17 cellular contexts compared by ENCODE assay signal in genomic region chr18:69715322-69715721, GRCh38.
DNase-seq lines count a peak whose midpoint lies in the region; ATAC-seq and TF ChIP-seq lines count a peak whose summit lies in the region.
"Had no signal": no experiment of that assay in that cellular context is flagged by ENCODE, and none has a peak within 500 bp of the region (broad histone marks: within the 10 kb centered on the region; RNA-seq: fewer than 3 reads in every experiment).

No MANE protein-coding gene starts in this region.

- TF ChIP-seq POLR2A in IMR-90 (IDR thresholded peaks at IDR 0.05; ENCODE audit: low read depth, low read length) = no peak

- H3K56ac ChIP-seq in IMR-90 (ENCODE audit: extremely low read depth, insufficient read depth, low read length) = no peak overlapping the region

- H2BK5ac ChIP-seq in IMR-90 (ENCODE audit: low read depth, low read length, poor library complexity, severe bottlenecking) = no peak overlapping the region
- H2BK5ac ChIP-seq in neuronal stem cell (ENCODE audit: low read length) = no peak overlapping the region

- H3K4me3 ChIP-seq in IMR-90 (ENCODE audit: insufficient read depth, low read depth, low read length) (no peak overlapping the region), neuronal stem cell (ENCODE audit: low read length in 2 of 2) (no peak overlapping the region)
- H3K4me3 ChIP-seq: GM12878, K562 had no signal

- H3K23ac ChIP-seq in IMR-90 (ENCODE audit: low read depth, low read length) = no peak overlapping the region
- no peak overlapping the region for H3K23ac ChIP-seq in neuronal stem cell (ENCODE audit: low read depth, low read length, poor library complexity)

- H3K4ac ChIP-seq in IMR-90 (ENCODE audit: low read depth, low read length) (no peak overlapping the region), neuronal stem cell (ENCODE audit: low read length) (no peak overlapping the region)

- WGBS in IMR-90 (ENCODE audit: extremely low coverage in 2 of 2, insufficient read length in 1 of 2), 2 experiments = no CpG with 5 or more reads among the region's 4 CpGs
- WGBS in neuronal stem cell (ENCODE audit: extremely low coverage in 2 of 2, insufficient read length in 2 of 2, insufficient replicate concordance in 1 of 2), 2 donors = no CpG with 5 or more reads among the region's 4 CpGs

- TF ChIP-seq CTCF in IMR-90 (conservative IDR thresholded peaks at IDR 0.05; ENCODE audit: low read depth, low read length) = no peak
- TF ChIP-seq CTCF in CD4-positive, alpha-beta T cell (IDR thresholded peaks at IDR 0.05) = no peak

- no peak overlapping the region for H4K91ac ChIP-seq in IMR-90 (ENCODE audit: insufficient read depth, low read depth, low read length)
- H4K91ac ChIP-seq in neuronal stem cell (ENCODE audit: low read depth, low read length, poor library complexity) = no peak overlapping the region

- no TSS peak for BruUV-seq in IMR-90 (replicated peaks; lab: Mats Ljungman, UMichigan)

- no peaks in the 10 kb centered on the region for H3K27me3 Mint-ChIP-seq in activated naive CD8-positive, alpha-beta T cell treated with anti-CD3 and anti-CD28 coated beads, Interleukin-2, amount 50 U/mL, for 24 hours
- no peaks in the 10 kb centered on the region for H3K27me3 Mint-ChIP-seq in activated naive CD8-positive, alpha-beta T cell treated with anti-CD3 and anti-CD28 coated beads for 36 hours
- no peaks in the 10 kb centered on the region for H3K27me3 Mint-ChIP-seq in CD4-positive, alpha-beta T cell
- H3K27me3 Mint-ChIP-seq: B cell had no signal

- POLR2A ChIA-PET in IMR-90 (lab: Charles Lee; ENCODE audit: unreplicated experiment) = no interaction called here
- POLR2A ChIA-PET in CD4-positive, alpha-beta T cell (lab: Charles Lee) = no interaction called here

- H4K20me1 ChIP-seq in IMR-90 (ENCODE audit: insufficient read depth, low read length) = no peaks in the 10 kb centered on the region

- no peaks in the 10 kb centered on the region for H3K4me1 Mint-ChIP-seq in activated naive CD8-positive, alpha-beta T cell treated with anti-CD3 and anti-CD28 coated beads, Interleukin-2, amount 50 U/mL, for 24 hours
- H3K4me1 Mint-ChIP-seq in activated naive CD8-positive, alpha-beta T cell treated with anti-CD3 and anti-CD28 coated beads for 36 hours = no peaks in the 10 kb centered on the region
- H3K4me1 Mint-ChIP-seq in CD4-positive, alpha-beta T cell (ENCODE audit: low read depth) = no peaks in the 10 kb centered on the region
- H3K4me1 Mint-ChIP-seq: B cell; CD4-positive, CD25-positive, alpha-beta regulatory T cell had no signal

- no peak overlapping the region for H3K4me3 Mint-ChIP-seq in activated naive CD8-positive, alpha-beta T cell treated with anti-CD3 and anti-CD28 coated beads, Interleukin-2, amount 50 U/mL, for 24 hours
- H3K4me3 Mint-ChIP-seq in activated naive CD8-positive, alpha-beta T cell treated with anti-CD3 and anti-CD28 coated beads for 36 hours = no peak overlapping the region
- H3K4me3 Mint-ChIP-seq in CD4-positive, alpha-beta T cell = no peak overlapping the region
- H3K4me3 Mint-ChIP-seq: B cell; CD4-positive, CD25-positive, alpha-beta regulatory T cell had no signal

- dilution Hi-C loops in IMR-90 (cut with HindIII; ENCODE audit: low sequenced_read_pairs, unreplicated experiment) = no loop called here

- H2AK5ac ChIP-seq in IMR-90 (ENCODE audit: low read depth, low read length) (no peak overlapping the region), neuronal stem cell (ENCODE audit: low read depth, low read length) (no peak overlapping the region)

- peaks cover 26% of the 10 kb centered on the region for H3K9me3 Mint-ChIP-seq in activated naive CD8-positive, alpha-beta T cell treated with anti-CD3 and anti-CD28 coated beads, Interleukin-2, amount 50 U/mL, for 24 hours
- peaks cover 23% of the 10 kb centered on the region for H3K9me3 Mint-ChIP-seq in activated naive CD8-positive, alpha-beta T cell treated with anti-CD3 and anti-CD28 coated beads for 36 hours
- H3K9me3 Mint-ChIP-seq in CD4-positive, alpha-beta T cell = peaks cover 15% of the 10 kb centered on the region

- peaks cover 2% of the 10 kb centered on the region for H3K36me3 Mint-ChIP-seq in activated naive CD8-positive, alpha-beta T cell treated with anti-CD3 and anti-CD28 coated beads, Interleukin-2, amount 50 U/mL, for 24 hours (ENCODE audit: low read depth)
- H3K36me3 Mint-ChIP-seq in activated naive CD8-positive, alpha-beta T cell treated with anti-CD3 and anti-CD28 coated beads for 36 hours = peaks cover 13% of the 10 kb centered on the region
- peaks cover 16% of the 10 kb centered on the region for H3K36me3 Mint-ChIP-seq in CD4-positive, alpha-beta T cell (ENCODE audit: low read depth)
- H3K36me3 Mint-ChIP-seq: CD4-positive, CD25-positive, alpha-beta regulatory T cell had no signal

- intact Hi-C loops in IMR-90 (cut with micrococcal nuclease) = no loop called here
- intact Hi-C loops in CD4-positive, alpha-beta T cell (cut with DNase I, micrococcal nuclease) = no loop called here

- CTCF ChIA-PET in IMR-90 (lab: Yijun Ruan, JAX) = no interaction called here
- CTCF ChIA-PET in CD4-positive, alpha-beta T cell (lab: Charles Lee) = no interaction called here

- H3K36me3 ChIP-seq in IMR-90 (ENCODE audit: control insufficient read depth, insufficient read depth, low read length) = no peaks in the 10 kb centered on the region
- H3K36me3 ChIP-seq in neuronal stem cell (replicated peaks in 1 of 2; ENCODE audit: control insufficient read depth in 2 of 2, insufficient read depth in 2 of 2, low read length in 2 of 2) = no peaks in the 10 kb centered on the region

- no peak overlapping the region for H4K5ac ChIP-seq in IMR-90 (ENCODE audit: low read depth, low read length)

- H3K27ac ChIP-seq in IMR-90 (ENCODE audit: insufficient read depth, low read length) (no peak overlapping the region), neuronal stem cell (replicated peaks; ENCODE audit: low read length) (no peak overlapping the region)
- H3K27ac ChIP-seq in CD4-positive, alpha-beta T cell (ENCODE audit: low read depth, low read length) = no peak overlapping the region

- H3K14ac ChIP-seq in IMR-90 (replicated peaks; ENCODE audit: low read depth, low read length) (no peak overlapping the region), neuronal stem cell (ENCODE audit: low read length) (no peak overlapping the region)

- peak; percentile 33 for ATAC-seq in activated naive CD8-positive, alpha-beta T cell treated with anti-CD3 and anti-CD28 coated beads, Interleukin-2, amount 50 U/mL, for 24 hours
- no peak for ATAC-seq in IMR-90 (ENCODE audit: low read depth)
- ATAC-seq in CD4-positive, alpha-beta T cell (ENCODE audit: poor library complexity) = no peak
- ATAC-seq: GM12878, HCT116, K562 had no signal

- no peak overlapping the region for H3K27ac Mint-ChIP-seq in activated naive CD8-positive, alpha-beta T cell treated with anti-CD3 and anti-CD28 coated beads, Interleukin-2, amount 50 U/mL, for 24 hours
- H3K27ac Mint-ChIP-seq in activated naive CD8-positive, alpha-beta T cell treated with anti-CD3 and anti-CD28 coated beads for 36 hours = no peak overlapping the region
- H3K27ac Mint-ChIP-seq in CD4-positive, alpha-beta T cell = no peak overlapping the region
- H3K27ac Mint-ChIP-seq: B cell; CD4-positive, CD25-positive, alpha-beta regulatory T cell had no signal

- H4K8ac ChIP-seq in IMR-90 (ENCODE audit: low read depth in 2 of 2, low read length in 2 of 2) (no peak overlapping the region), neuronal stem cell (ENCODE audit: low read depth, low read length) (no peak overlapping the region)

- H3K27me3 ChIP-seq in IMR-90 (ENCODE audit: control insufficient read depth, insufficient read depth, low read length) (no peaks in the 10 kb centered on the region), neuronal stem cell (ENCODE audit: control insufficient read depth in 3 of 3, insufficient read depth in 3 of 3, low read depth in 1 of 3, low read length in 3 of 3) (no peaks in the 10 kb centered on the region)
- no peaks in the 10 kb centered on the region for H3K27me3 ChIP-seq in CD4-positive, alpha-beta T cell (ENCODE audit: control insufficient read depth, insufficient read depth, low read length)

- no peak overlapping the region for H2BK12ac ChIP-seq in neuronal stem cell (ENCODE audit: low read length)

- H3K18ac ChIP-seq in IMR-90 (ENCODE audit: low read depth, low read length) (no peak overlapping the region), neuronal stem cell (ENCODE audit: low read length) (no peak overlapping the region)

- H2BK15ac ChIP-seq in IMR-90 (ENCODE audit: low read depth, low read length) = no peak overlapping the region
- H2BK15ac ChIP-seq in neuronal stem cell (ENCODE audit: low read length) = no peak overlapping the region

- no peak overlapping the region for H2AK9ac ChIP-seq in IMR-90 (replicated peaks; ENCODE audit: low read depth, low read length, poor library complexity)

- H3K79me1 ChIP-seq in IMR-90 (ENCODE audit: low read depth in 1 of 2, low read length in 2 of 2) = no peaks in the 10 kb centered on the region
- no peaks in the 10 kb centered on the region for H3K79me1 ChIP-seq in neuronal stem cell (ENCODE audit: low read depth, low read length)

- H3K4me2 ChIP-seq in IMR-90 (ENCODE audit: low read depth, low read length) = no peak overlapping the region
- H3K4me2 ChIP-seq in neuronal stem cell (ENCODE audit: insufficient read depth, low read length, poor library complexity, severe bottlenecking) = no peak overlapping the region

- H2AFZ ChIP-seq in IMR-90 (replicated peaks; ENCODE audit: low read length, poor library complexity) (peak overlapping the region; percentile 5), neuronal stem cell (ENCODE audit: low read length) (peak overlapping the region; percentile 31)

- TF ChIP-seq RAD21 in IMR-90 (IDR thresholded peaks at IDR 0.05; ENCODE audit: low read length) = no peak

- H2BK120ac ChIP-seq in IMR-90 (ENCODE audit: low read depth, low read length) = no peak overlapping the region
- H2BK120ac ChIP-seq in neuronal stem cell (ENCODE audit: low read depth, low read length) = no peak overlapping the region

- H3K9me3 ChIP-seq in IMR-90 (ENCODE audit: control insufficient read depth, insufficient read depth, low read length) (peaks cover 13% of the 10 kb centered on the region), neuronal stem cell (replicated peaks in 1 of 2; ENCODE audit: control insufficient read depth in 2 of 2, insufficient read depth in 1 of 2, low read depth in 1 of 2, low read length in 2 of 2) (peaks cover 8 to 26% of the 10 kb centered on the region in 2 donors)
- peaks cover 16% of the 10 kb centered on the region for H3K9me3 ChIP-seq in CD4-positive, alpha-beta T cell (ENCODE audit: control insufficient read depth, low read length)

- no peak overlapping the region for H2BK20ac ChIP-seq in IMR-90 (ENCODE audit: low read depth, low read length)

- in situ Hi-C loops in IMR-90 (cut with MboI; ENCODE audit: low sequenced_read_pairs) = no loop called here

- DNase-seq in activated naive CD8-positive, alpha-beta T cell treated with anti-CD3 and anti-CD28 coated beads, Interleukin-2, amount 50 U/mL, for 24 hours = no peak
- no peak for DNase-seq in activated naive CD8-positive, alpha-beta T cell treated with anti-CD3 and anti-CD28 coated beads for 36 hours
- DNase-seq in IMR-90 (no peak), OCI-M1 (lab: John Stamatoyannopoulos, UW) (peak; percentile 18), neuronal stem cell (ENCODE audit: low spot score) (no peak), NK-92 (lab: John Stamatoyannopoulos, UW; ENCODE audit: unreplicated experiment) (no peak)
- DNase-seq in CD4-positive, alpha-beta T cell = no peak
- DNase-seq: C1 segment of cervical spinal cord; Caco-2; CD4-positive, CD25-positive, alpha-beta regulatory T cell; DMS79 treated with DMSO at 0.1 percent for 48 hours; GOT3; H7 had no signal

- H3K9ac ChIP-seq in IMR-90 (ENCODE audit: low read depth, low read length) (no peak overlapping the region), neuronal stem cell (ENCODE audit: low read depth, low read length, poor library complexity) (no peak overlapping the region)

- H3K4me1 ChIP-seq in IMR-90 (ENCODE audit: control insufficient read depth, insufficient read depth, low read length) = no peaks in the 10 kb centered on the region
- H3K4me1 ChIP-seq in neuronal stem cell (ENCODE audit: control insufficient read depth in 2 of 2, insufficient read depth in 1 of 2, low read depth in 1 of 2, low read length in 2 of 2) = peaks cover 0 to 4% of the 10 kb centered on the region in 2 donors
- H3K4me1 ChIP-seq: Caco-2 had no signal

- no peaks in the 10 kb centered on the region for H3K9me1 ChIP-seq in IMR-90 (ENCODE audit: insufficient read depth, low read length)
